Comparison of ENCODE assay signal across 11 cellular contexts in the genomic region with DNA sequence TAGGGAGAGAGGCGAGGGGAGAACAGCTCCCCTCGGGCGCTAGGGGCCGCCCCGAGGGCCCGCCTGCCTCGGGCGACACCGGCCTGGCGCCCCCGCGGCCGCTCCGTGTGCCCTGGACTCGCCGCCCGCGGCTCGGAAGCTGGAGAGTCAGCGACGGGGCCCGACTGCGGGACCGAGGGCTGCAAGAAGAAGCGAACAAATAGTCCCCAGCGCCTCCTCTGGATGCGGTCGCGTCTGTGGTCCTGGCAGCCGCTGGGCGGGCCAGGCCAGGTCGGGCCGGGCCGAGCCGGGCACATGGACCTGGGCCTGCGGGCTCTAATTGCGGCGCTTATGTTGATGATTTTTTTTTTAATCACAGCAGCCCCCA. TPM values are rescaled to one million over a fixed set of nuclear protein-coding genes. Genes with fewer than 3 reads are reported as not detected.
DNase-seq lines count a peak whose midpoint lies in the region; ATAC-seq and TF ChIP-seq lines count a peak whose summit lies in the region.
"Had no signal": no experiment of that assay in that cellular context is flagged by ENCODE, and none has a peak within 500 bp of the region (broad histone marks: within the 10 kb centered on the region; RNA-seq: fewer than 3 reads in every experiment).

No MANE protein-coding gene starts in this region.

- DNase-seq in NT2/D1 (ENCODE audit: low read depth, low spot score) (no peak), foreskin keratinocyte (no peak), activated gamma-delta T cell (lab: John Stamatoyannopoulos, UW) (no peak)
- DNase-seq in stimulated activated CD4-positive, alpha-beta T cell treated with anti-CD3 and anti-CD28 coated beads, Interleukin-4, amount 100 ng/mL, for 4 hours = no peak
- DNase-seq in stimulated activated naive CD4-positive, alpha-beta T cell treated with Interleukin-2 at 50 U/mL for 16 hours (lab: John Stamatoyannopoulos, UW) = no peak
- DNase-seq: activated CD4-positive, alpha-beta T cell treated with anti-CD3 and anti-CD28 coated beads for 1 hour; NCI-H146; stimulated activated CD4-positive, alpha-beta T cell treated with anti-CD3 and anti-CD28 coated beads, Interleukin-4, amount 100 ng/mL, for 1 hour had no signal

- H3K79me2 ChIP-seq in parathyroid adenoma = no peaks in the 10 kb centered on the region

- peaks cover 96% of the 10 kb centered on the region for H4K20me1 ChIP-seq in BLaER1

- no peak overlapping the region for H2AFZ ChIP-seq in parathyroid adenoma

- no peaks in the 10 kb centered on the region for H3K36me3 ChIP-seq in BLaER1
- H3K36me3 ChIP-seq in NT2/D1 (ENCODE audit: insufficient read depth, insufficient read length, low read length) = peaks cover 5% of the 10 kb centered on the region
- H3K36me3 ChIP-seq in parathyroid adenoma (ENCODE audit: control insufficient read depth, insufficient read depth, low read length) = no peaks in the 10 kb centered on the region

- H3K27ac ChIP-seq in BLaER1 (no peak overlapping the region), foreskin keratinocyte (no peak overlapping the region), parathyroid adenoma (no peak overlapping the region)

- ATAC-seq in foreskin keratinocyte = peak; percentile 9
- no peak for ATAC-seq in HG03025 (IDR thresholded peaks at IDR 0.05; ENCODE audit: low FRiP score, unreplicated experiment)

- H3K27me3 ChIP-seq in BLaER1 = peaks cover 100% of the 10 kb centered on the region
- peaks cover 99% of the 10 kb centered on the region for H3K27me3 ChIP-seq in NT2/D1 (ENCODE audit: insufficient read depth, insufficient read length)
- peaks cover 97% of the 10 kb centered on the region for H3K27me3 ChIP-seq in foreskin keratinocyte
- peaks cover 27% of the 10 kb centered on the region for H3K27me3 ChIP-seq in parathyroid adenoma (ENCODE audit: control insufficient read depth, insufficient read depth, low read length)

- TF ChIP-seq CTCF in foreskin keratinocyte (conservative IDR thresholded peaks at IDR 0.05) (no peak), parathyroid adenoma (IDR thresholded peaks at IDR 0.05) (no peak)

- no peak overlapping the region for H3K4me2 ChIP-seq in BLaER1
- H3K4me2 ChIP-seq in parathyroid adenoma (ENCODE audit: low read length) = no peak overlapping the region

- H3K9ac ChIP-seq in BLaER1 = no peak overlapping the region
- H3K9ac ChIP-seq in NT2/D1 (ENCODE audit: insufficient read length, low read depth) = no peak overlapping the region
- no peak overlapping the region for H3K9ac ChIP-seq in parathyroid adenoma

- peak overlapping the region; percentile 33; the same call in 1 of the 2 replicates for H3K4me3 ChIP-seq in BLaER1
- H3K4me3 ChIP-seq in NT2/D1 (ENCODE audit: insufficient read length, low read depth) = peak overlapping the region; percentile 55
- peak overlapping the region; percentile 44 for H3K4me3 ChIP-seq in parathyroid adenoma (ENCODE audit: low read depth, low read length)

- H3K9me3 ChIP-seq in BLaER1 (peaks cover 51% of the 10 kb centered on the region), NT2/D1 (ENCODE audit: insufficient read depth, low read length) (peaks cover 3% of the 10 kb centered on the region; the same call in 1 of the 2 replicates), parathyroid adenoma (ENCODE audit: control insufficient read depth, low read length) (no peaks in the 10 kb centered on the region)

- H3K4me1 ChIP-seq in BLaER1 = no peaks in the 10 kb centered on the region
- H3K4me1 ChIP-seq in NT2/D1 (ENCODE audit: insufficient read depth, insufficient read length) = peaks cover 3% of the 10 kb centered on the region
- H3K4me1 ChIP-seq in foreskin keratinocyte = peaks cover 2% of the 10 kb centered on the region
- H3K4me1 ChIP-seq in parathyroid adenoma = no peaks in the 10 kb centered on the region

RNA-seq across cellular contexts. Expression of a gene that starts 0.3 kb away (rescaled TPM):
- 0.14 and 0.37 TPM in 2 replicates for total RNA-seq in foreskin keratinocyte
- 0.21 and 0.47 TPM in 2 replicates for polyA plus RNA-seq in foreskin keratinocyte

RNA-seq across cellular contexts. Expression of a gene that starts 5.7 kb away (rescaled TPM):
- total RNA-seq in foreskin keratinocyte = not detected in 2 replicates
- not detected in 2 replicates for polyA plus RNA-seq in foreskin keratinocyte

RNA-seq across cellular contexts. Expression of a gene that starts 7.3 kb away (rescaled TPM):
- 6.5 and 10.8 TPM in 2 replicates for total RNA-seq in foreskin keratinocyte
- polyA plus RNA-seq in foreskin keratinocyte = 7.0 and 9.7 TPM in 2 replicates

RNA-seq across cellular contexts. Expression of a gene that starts 15.2 kb away (rescaled TPM):
- total RNA-seq in foreskin keratinocyte = not detected in 2 replicates
- polyA plus RNA-seq in foreskin keratinocyte = not detected in 2 replicates

RNA-seq across cellular contexts. Expression of a gene that starts 22.7 kb away (rescaled TPM):
- total RNA-seq in foreskin keratinocyte = not detected in 2 replicates
- not detected in 2 replicates for polyA plus RNA-seq in foreskin keratinocyte
